In the genomic region with DNA sequence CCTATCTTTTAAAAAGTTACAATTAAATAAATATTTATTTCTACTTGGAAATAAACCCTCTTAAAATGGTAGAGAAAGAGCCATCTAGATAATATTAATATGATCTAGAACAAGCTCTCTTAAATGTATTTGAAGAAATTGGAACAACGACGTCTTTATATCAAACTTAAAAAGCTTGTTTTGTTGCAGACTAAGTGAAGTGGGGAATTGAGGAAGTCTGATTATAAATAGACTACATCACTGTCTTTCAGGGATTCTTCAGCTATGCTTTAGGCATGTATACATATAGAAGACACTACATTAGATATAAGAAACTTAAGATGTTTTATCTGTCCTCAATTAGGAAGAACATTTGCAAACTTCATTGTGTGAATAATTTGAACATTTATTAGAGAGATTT, we compare ENCODE assay signal across 19 cellular contexts. TPM values are rescaled to one million over a fixed set of nuclear protein-coding genes. Genes with fewer than 3 reads are reported as not detected.
DNase-seq lines count a peak whose midpoint lies in the region; ATAC-seq and TF ChIP-seq lines count a peak whose summit lies in the region.
"Had no signal": no experiment of that assay in that cellular context is flagged by ENCODE, and none has a peak within 500 bp of the region (broad histone marks: within the 10 kb centered on the region; RNA-seq: fewer than 3 reads in every experiment).

No MANE protein-coding gene starts in this region.

- ATAC-seq in HG03280 (IDR thresholded peaks at IDR 0.05; ENCODE audit: unreplicated experiment), result no peak
- ATAC-seq: stimulated activated memory B cell treated with anti-CD40 and anti-IgM and Interleukin-4, amounts not matched to agents 10 μg/mL and 1 μg/mL and 100 μg/mL, for 72 hours had no signal

- H3K27me3 ChIP-seq in endocrine pancreas (ENCODE audit: control insufficient read depth, insufficient read depth, low read length), result no peaks in the 10 kb centered on the region
- no peaks in the 10 kb centered on the region for H3K27me3 ChIP-seq in suprapubic skin
- H3K27me3 ChIP-seq: adrenal gland had no signal

- no peak overlapping the region for H3K9ac ChIP-seq in endocrine pancreas (ENCODE audit: control insufficient read depth, insufficient read depth, low read length)

- peak; percentile 1 for DNase-seq in DMS53 (lab: John Stamatoyannopoulos, UW)
- no peak for DNase-seq in DMS53 treated with DMSO at 0.1 percent for 48 hours (lab: John Stamatoyannopoulos, UW; ENCODE audit: unreplicated experiment)
- DNase-seq in OCI-M1 (lab: John Stamatoyannopoulos, UW), result peak; percentile 23
- DNase-seq in pons (ENCODE audit: low spot score), result peak; percentile 27
- no peak for DNase-seq in SKM-1 (lab: John Stamatoyannopoulos, UW; ENCODE audit: unreplicated experiment)
- no peak for DNase-seq in suprapubic skin (ENCODE audit: low spot score in 2 of 2)
- DNase-seq: activated CD8-positive, alpha-beta memory T cell treated with anti-CD3 and anti-CD28 coated beads for 24 hours; activated T-cell treated with anti-CD3 and anti-CD28 coated beads, Interleukin-2, amount 50 U/mL, for 24 hours; adrenal gland; dermis blood vessel endothelial cell; DMS79 treated with DMSO at 0.1 percent for 48 hours; Karpas-422; NCI-H187 treated with DMSO at 0.1 percent for 48 hours; NCI-H226; small intestine had no signal

- H3K36me3 ChIP-seq in endocrine pancreas (ENCODE audit: control insufficient read depth, insufficient read depth, low read length) (no peaks in the 10 kb centered on the region), suprapubic skin (no peaks in the 10 kb centered on the region)
- H3K36me3 ChIP-seq: adrenal gland had no signal

- H3K4me1 ChIP-seq in endocrine pancreas (ENCODE audit: control insufficient read depth, insufficient read depth, low read length), result peaks cover 6% of the 10 kb centered on the region
- peaks cover 13% of the 10 kb centered on the region for H3K4me1 ChIP-seq in suprapubic skin
- H3K4me1 ChIP-seq: adrenal gland had no signal

- H3K27ac ChIP-seq in suprapubic skin, result no peak overlapping the region
- H3K27ac ChIP-seq: adrenal gland had no signal

- no peak for TF ChIP-seq CTCF in suprapubic skin (IDR thresholded peaks at IDR 0.05)

- no peaks in the 10 kb centered on the region for H3K9me3 ChIP-seq in endocrine pancreas (ENCODE audit: control insufficient read depth, low read length)
- no peaks in the 10 kb centered on the region for H3K9me3 ChIP-seq in suprapubic skin
- H3K9me3 ChIP-seq: adrenal gland had no signal

- 39% methylated on average over 2 of the region's 2 CpGs for WGBS in suprapubic skin

- no peak for TF ChIP-seq POLR2A in suprapubic skin (IDR thresholded peaks at IDR 0.05)

- no peak for TF ChIP-seq EP300 in suprapubic skin (IDR thresholded peaks at IDR 0.05)

- H3K4me3 ChIP-seq in endocrine pancreas (ENCODE audit: control insufficient read depth, insufficient read depth, low read length) (peak overlapping the region; percentile 69), suprapubic skin (no peak overlapping the region)
- H3K4me3 ChIP-seq: adrenal gland had no signal

RNA-seq across cellular contexts. Expression of a gene that starts 1.8 kb away (rescaled TPM):
- total RNA-seq in suprapubic skin, result 1 to 10 TPM; 4.6 to 6.4 (median 5.3) TPM
- total RNA-seq: mononuclear cell had no signal

Comparison
In these comparisons a context has a peak if more than half of its experiments do, and no peak if none do; other contexts are left out.
1. DNase-seq: peak in DMS53 (single experiment), OCI-M1 (single experiment) and pons (single experiment); none in DMS53 treated with DMSO at 0.1 percent for 48 hours (single experiment), SKM-1 (single experiment) and suprapubic skin (0 of 2).